Comparison of ENCODE assay signal across 2 cellular contexts in genomic region chr18:47113796-47114540, GRCh38.
TF ChIP-seq lines count a peak whose summit lies in the region.

No MANE protein-coding gene starts in this region.

TF ChIP-seq in IMR-90, 13 proteins besides CTCF, POLR2A, EP300 and RAD21:
- TF ChIP-seq RCOR1 (IDR thresholded peaks at IDR 0.05; ENCODE audit: insufficient replicate concordance, low read length), result no peak
- no peak for TF ChIP-seq SMC3 (IDR thresholded peaks at IDR 0.05; ENCODE audit: low read depth, low read length)
- no peak for TF ChIP-seq ELK1 (IDR thresholded peaks at IDR 0.05; ENCODE audit: borderline replicate concordance, low read depth, low read length)
- no peak for TF ChIP-seq FOS (IDR thresholded peaks at IDR 0.05; ENCODE audit: low read depth, low read length)
- no peak for TF ChIP-seq USF2 (IDR thresholded peaks at IDR 0.05; ENCODE audit: low read depth, low read length)
- no peak for TF ChIP-seq RFX5 (IDR thresholded peaks at IDR 0.05; ENCODE audit: low read depth, low read length)
- no peak for TF ChIP-seq MAZ (IDR thresholded peaks at IDR 0.05; ENCODE audit: borderline replicate concordance, low read depth, low read length)
- no peak for TF ChIP-seq MAFK (IDR thresholded peaks at IDR 0.05; ENCODE audit: low read depth, low read length)
- no peak for TF ChIP-seq CHD1 (IDR thresholded peaks at IDR 0.05; ENCODE audit: low read depth, low read length)
- TF ChIP-seq NFE2L2 (IDR thresholded peaks at IDR 0.05; ENCODE audit: low read depth, low read length), result no peak
- no peak for TF ChIP-seq CEBPB (IDR thresholded peaks at IDR 0.05; ENCODE audit: low read depth, low read length)
- TF ChIP-seq MXI1 (IDR thresholded peaks at IDR 0.05; ENCODE audit: borderline replicate concordance, low read depth, low read length), result no peak
- no peak for TF ChIP-seq BHLHE40 (IDR thresholded peaks at IDR 0.05; ENCODE audit: low read depth, low read length)

TF ChIP-seq in H1, 55 proteins besides CTCF, POLR2A, EP300 and RAD21:
- TF ChIP-seq JUND (IDR thresholded peaks at IDR 0.05; ENCODE audit: low read length) (peak; percentile 74; the same call in 1 of the 2 replicates), ASH2L (IDR thresholded peaks at IDR 0.05; ENCODE audit: low read length) (no peak), FOSL1 (IDR thresholded peaks at IDR 0.05; ENCODE audit: insufficient read depth, low read depth, low read length) (no peak), NRF1 (IDR thresholded peaks at IDR 0.05; ENCODE audit: low read depth, low read length) (no peak), NANOG (IDR thresholded peaks at IDR 0.05; ENCODE audit: insufficient read depth, low read depth, low read length, poor library complexity, severe bottlenecking) (no peak), SRF (IDR thresholded peaks at IDR 0.05; ENCODE audit: low read depth, low read length) (no peak), CHD2 (IDR thresholded peaks at IDR 0.05; ENCODE audit: low read length) (no peak)
